In genomic region chr4:105909699-105910340, GRCh38 we compare ENCODE assay signal across 16 cellular contexts. TPM values are rescaled to one million over a fixed set of nuclear protein-coding genes. Genes with fewer than 3 reads are reported as not detected.
DNase-seq lines count a peak whose midpoint lies in the region; ATAC-seq and TF ChIP-seq lines count a peak whose summit lies in the region.
"Had no signal": no experiment of that assay in that cellular context is flagged by ENCODE, and none has a peak within 500 bp of the region (broad histone marks: within the 10 kb centered on the region; RNA-seq: fewer than 3 reads in every experiment).

No MANE protein-coding gene starts in this region.

- no peak overlapping the region for H3K27ac Mint-ChIP-seq in naive thymus-derived CD8-positive, alpha-beta T cell
- H3K27ac Mint-ChIP-seq: naive B cell had no signal

- no peak for TF ChIP-seq CTCF in omental fat pad (IDR thresholded peaks at IDR 0.05)

- ATAC-seq in omental fat pad (ENCODE audit: low FRiP score) (peak; percentile 62), GM18867 (IDR thresholded peaks at IDR 0.05; ENCODE audit: unreplicated experiment) (no peak)
- ATAC-seq in naive thymus-derived CD8-positive, alpha-beta T cell = no peak
- ATAC-seq: sciatic nerve had no signal

- peaks cover 1 to 14% (median 4%) of the 10 kb centered on the region in 5 donors for H3K27me3 Mint-ChIP-seq in naive thymus-derived CD8-positive, alpha-beta T cell

- DNase-seq in ELF-1 (ENCODE audit: low read depth, low spot score) (peak; percentile 29), NCI-H146 treated with DMSO at 0.1 percent for 48 hours (lab: John Stamatoyannopoulos, UW; ENCODE audit: unreplicated experiment) (peak; percentile 31), epithelial cell of prostate (ENCODE audit: low read depth, low spot score) (peak; percentile 87), omental fat pad (ENCODE audit: low spot score) (no peak)
- DNase-seq in activated T-cell treated with anti-CD3 and anti-CD28 coated beads, Interleukin-2, amount 50 U/mL, for 1 hour = no peak
- DNase-seq in naive thymus-derived CD8-positive, alpha-beta T cell = no peak
- no peak for DNase-seq in stimulated activated naive CD4-positive, alpha-beta T cell (lab: John Stamatoyannopoulos, UW)
- DNase-seq: activated CD4-positive, CD25-positive, alpha-beta regulatory T cell treated with anti-CD3 and anti-CD28 coated beads, Interleukin-2, amount 50 U/mL, for 72 hours; activated T-cell treated with anti-CD3 and anti-CD28 coated beads for 4 hours; naive B cell; NCI-H1694 treated with DMSO at 0.1 percent for 48 hours; SW 1271 had no signal

- peaks cover 0 to 2% (median 0%) of the 10 kb centered on the region in 9 donors for H3K9me3 Mint-ChIP-seq in naive thymus-derived CD8-positive, alpha-beta T cell
- H3K9me3 Mint-ChIP-seq: naive B cell had no signal

- POLR2A ChIA-PET in naive thymus-derived CD8-positive, alpha-beta T cell (lab: Charles Lee) = no interaction called here

- H3K4me1 Mint-ChIP-seq in naive thymus-derived CD8-positive, alpha-beta T cell = no peaks in the 10 kb centered on the region
- H3K4me1 Mint-ChIP-seq: naive B cell had no signal

- H3K36me3 Mint-ChIP-seq in naive thymus-derived CD8-positive, alpha-beta T cell = no peaks in the 10 kb centered on the region
- H3K36me3 Mint-ChIP-seq: naive B cell had no signal

- H3K4me3 Mint-ChIP-seq in naive thymus-derived CD8-positive, alpha-beta T cell = no peak overlapping the region
- H3K4me3 Mint-ChIP-seq: naive B cell had no signal

- H3K27ac ChIP-seq in epithelial cell of prostate = peak overlapping the region; percentile 68
- H3K27ac ChIP-seq: BLaER1 had no signal

RNA-seq across cellular contexts. Expression of gene NPNT, which starts 14.5 kb away (rescaled TPM):
- 10 to 100 TPM in 3 of 4 donors, 1 to 10 TPM in 1; 7.4 to 40.6 (median 23.2) TPM for total RNA-seq in omental fat pad
- total RNA-seq in naive thymus-derived CD8-positive, alpha-beta T cell = not detected
- not detected for polyA plus RNA-seq in naive thymus-derived CD8-positive, alpha-beta T cell
- total RNA-seq: OCI-LY7 had no signal

Comparison
In these comparisons a context has a peak if more than half of its experiments do, and no peak if none do; other contexts are left out.
1. DNase-seq: peak in ELF-1 (single experiment), NCI-H146 treated with DMSO at 0.1 percent for 48 hours (single experiment) and epithelial cell of prostate (single experiment); none in omental fat pad (single experiment), activated T-cell treated with anti-CD3 and anti-CD28 coated beads, Interleukin-2, amount 50 U/mL, for 1 hour (single experiment), naive thymus-derived CD8-positive, alpha-beta T cell (0 of 10) and stimulated activated naive CD4-positive, alpha-beta T cell (0 of 6).
2. RNA of gene NPNT, which starts 14.5 kb away (total RNA-seq): 7.4 to 40.6 TPM in omental fat pad; not detected in naive thymus-derived CD8-positive, alpha-beta T cell; every median in the first group is over 4 times any median in the second.